Comparison of ENCODE assay signal across 28 cellular contexts in the genomic region with DNA sequence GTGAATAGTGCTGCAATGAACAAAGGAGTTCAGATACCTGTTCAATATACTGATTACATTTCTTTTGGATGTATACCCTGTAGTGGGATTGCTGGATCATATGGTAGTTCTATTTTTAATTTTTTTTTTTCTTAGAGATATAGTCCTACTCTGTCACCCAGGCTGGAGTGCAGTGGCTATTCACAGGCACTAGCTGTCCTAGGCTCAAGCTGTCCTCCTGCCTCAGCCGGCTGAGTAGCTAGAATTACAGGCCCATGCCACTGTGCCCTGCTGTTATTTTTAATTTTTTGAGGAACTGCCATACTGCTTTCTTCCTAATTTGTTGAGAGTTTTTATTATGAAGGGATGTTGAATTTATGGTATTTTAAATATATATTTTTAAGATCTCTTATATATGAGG. TPM values are rescaled to one million over a fixed set of nuclear protein-coding genes. Genes with fewer than 3 reads are reported as not detected.
DNase-seq lines count a peak whose midpoint lies in the region; ATAC-seq and TF ChIP-seq lines count a peak whose summit lies in the region.
"Had no signal": no experiment of that assay in that cellular context is flagged by ENCODE, and none has a peak within 500 bp of the region (broad histone marks: within the 10 kb centered on the region; RNA-seq: fewer than 3 reads in every experiment).

No MANE protein-coding gene starts in this region.

- no peaks in the 10 kb centered on the region for H3K4me1 Mint-ChIP-seq in natural killer cell
- no peaks in the 10 kb centered on the region for H3K4me1 Mint-ChIP-seq in osteocyte (ENCODE audit: unreplicated experiment)
- H3K4me1 Mint-ChIP-seq: CD14-positive monocyte; CD4-positive, alpha-beta memory T cell; CD4-positive, CD25-positive, alpha-beta regulatory T cell; CD8-positive, alpha-beta memory T cell had no signal

- H3K27ac ChIP-seq in left ventricle myocardium inferior (replicated peaks) (peak overlapping the region; percentile 44), psoas muscle (no peak overlapping the region)
- H3K27ac ChIP-seq: BLaER1 had no signal

- H3K4me3 ChIP-seq in left ventricle myocardium inferior (no peak overlapping the region), psoas muscle (no peak overlapping the region)
- H3K4me3 ChIP-seq: BLaER1, GM12878 had no signal

- DNase-seq in Right ventricle myocardium superior (no peak), cardiac septum (ENCODE audit: low spot score) (no peak), left ventricle myocardium inferior (no peak), left ventricle myocardium superior (peak; percentile 43), psoas muscle (no peak), GM20000 (ENCODE audit: low spot score) (no peak), natural killer cell (no peak), osteocyte (ENCODE audit: extremely low spot score, unreplicated experiment) (no peak)
- DNase-seq: 8988T; ACHN; BE2C; C1 segment of cervical spinal cord; CD4-positive, alpha-beta memory T cell; CD4-positive, CD25-positive, alpha-beta regulatory T cell; CD8-positive, alpha-beta memory T cell; COR-L47; DMS 273 treated with DMSO at 0.1 percent for 48 hours; DMS153; DMS53; DMS79; DND-41; EL; GDM1 had no signal

- H3K4me1 ChIP-seq in left ventricle myocardium inferior, result peaks cover 4% of the 10 kb centered on the region
- H3K4me1 ChIP-seq in psoas muscle, result peaks cover 9% of the 10 kb centered on the region
- H3K4me1 ChIP-seq: BE2C, BLaER1 had no signal

- TF ChIP-seq CTCF in left ventricle myocardium inferior (IDR thresholded peaks at IDR 0.05; ENCODE audit: borderline replicate concordance), result peak; percentile 12
- TF ChIP-seq CTCF in psoas muscle (IDR thresholded peaks at IDR 0.05), result no peak
- TF ChIP-seq CTCF in GM20000 (IDR thresholded peaks at IDR 0.05; ENCODE audit: extremely low read depth, missing control alignments), result no peak
- TF ChIP-seq CTCF in natural killer cell (IDR thresholded peaks at IDR 0.05), result no peak
- TF ChIP-seq CTCF in osteocyte (IDR thresholded peaks at IDR 0.05), result no peak

- peak; percentile 87 for ATAC-seq in Right ventricle myocardium superior (ENCODE audit: poor library complexity)
- ATAC-seq in left ventricle myocardium superior, result peak; percentile 92
- peak; percentile 53 to 91 (median 66) for ATAC-seq in psoas muscle
- no peak for ATAC-seq in natural killer cell
- ATAC-seq: GM12878 had no signal

- H3K9me3 Mint-ChIP-seq in natural killer cell, result no peaks in the 10 kb centered on the region
- H3K9me3 Mint-ChIP-seq in osteocyte (ENCODE audit: unreplicated experiment), result no peaks in the 10 kb centered on the region
- H3K9me3 Mint-ChIP-seq: CD8-positive, alpha-beta memory T cell had no signal

- H3K36me3 Mint-ChIP-seq in natural killer cell (no peaks in the 10 kb centered on the region), osteocyte (ENCODE audit: unreplicated experiment) (no peaks in the 10 kb centered on the region)
- H3K36me3 Mint-ChIP-seq: CD14-positive monocyte; CD4-positive, alpha-beta memory T cell; CD4-positive, CD25-positive, alpha-beta regulatory T cell; CD8-positive, alpha-beta memory T cell had no signal

- H3K9me3 ChIP-seq in left ventricle myocardium inferior (replicated peaks), result no peaks in the 10 kb centered on the region
- no peaks in the 10 kb centered on the region for H3K9me3 ChIP-seq in psoas muscle
- H3K9me3 ChIP-seq: BE2C, BLaER1 had no signal

- H3K36me3 ChIP-seq in left ventricle myocardium inferior, result no peaks in the 10 kb centered on the region
- H3K36me3 ChIP-seq in psoas muscle (ENCODE audit: insufficient read depth in 1 of 2, low read depth in 1 of 2), result no peaks in the 10 kb centered on the region
- H3K36me3 ChIP-seq: BE2C, BLaER1 had no signal

- intact Hi-C loops in Right ventricle myocardium superior (cut with DNase I) (no loop called here), cardiac septum (cut with DNase I) (no loop called here), left ventricle myocardium inferior (cut with micrococcal nuclease) (no loop called here), left ventricle myocardium superior (cut with micrococcal nuclease) (no loop called here), psoas muscle (cut with DNase I) (no loop called here), natural killer cell (cut with micrococcal nuclease) (no loop called here)

- no peak overlapping the region for H3K27ac Mint-ChIP-seq in natural killer cell
- no peak overlapping the region for H3K27ac Mint-ChIP-seq in osteocyte (ENCODE audit: unreplicated experiment)
- H3K27ac Mint-ChIP-seq: CD14-positive monocyte; CD4-positive, alpha-beta memory T cell; CD4-positive, CD25-positive, alpha-beta regulatory T cell; CD8-positive, alpha-beta memory T cell had no signal

- H3K27me3 Mint-ChIP-seq in natural killer cell (ENCODE audit: low read depth in 2 of 2) (peaks cover 2 to 8% of the 10 kb centered on the region in 2 donors), osteocyte (ENCODE audit: unreplicated experiment) (peaks cover 4% of the 10 kb centered on the region)

- WGBS in psoas muscle, 3 donors, result 32 to 43% (median 33%) methylated on average over 1 of the region's 1 CpG

- H3K27me3 ChIP-seq in left ventricle myocardium inferior (ENCODE audit: low read depth), result no peaks in the 10 kb centered on the region
- no peaks in the 10 kb centered on the region for H3K27me3 ChIP-seq in psoas muscle (ENCODE audit: insufficient read depth in 3 of 3, low read length in 2 of 3)
- H3K27me3 ChIP-seq: BE2C, BLaER1 had no signal

- H3K4me3 Mint-ChIP-seq in natural killer cell (no peak overlapping the region), osteocyte (ENCODE audit: unreplicated experiment) (no peak overlapping the region)
- H3K4me3 Mint-ChIP-seq: CD14-positive monocyte; CD4-positive, alpha-beta memory T cell; CD4-positive, CD25-positive, alpha-beta regulatory T cell; CD8-positive, alpha-beta memory T cell had no signal

RNA-seq across cellular contexts. Expression of a gene that starts 23.0 kb away (rescaled TPM):
- 35.5 TPM for total RNA-seq in Right ventricle myocardium superior
- 11.3 TPM for total RNA-seq in cardiac septum
- 21.2 TPM for total RNA-seq in left ventricle myocardium inferior
- total RNA-seq in left ventricle myocardium superior, result 26.9 TPM
- total RNA-seq in psoas muscle, result 10 to 100 TPM in 2 of 4 donors, 1 to 10 TPM in 2; 6.1 to 13.5 (median 8.5) TPM
- polyA plus RNA-seq in psoas muscle, result 10 to 100 TPM in 1 of 3 donors, 1 to 10 TPM in 2; 2.7 to 11.7 (median 9.0) TPM
- under 1 TPM in 1 of 3 donors, not detected in 2; 0.49 TPM for total RNA-seq in natural killer cell
- total RNA-seq in osteocyte, result 0.18 and 0.46 TPM in 2 replicates
- total RNA-seq: A673; CD4-positive, alpha-beta memory T cell; CD4-positive, CD25-positive, alpha-beta regulatory T cell; CD8-positive, alpha-beta memory T cell; G401; GM12878 had no signal
- polyA plus RNA-seq: CD4-positive, alpha-beta memory T cell; CD4-positive, CD25-positive, alpha-beta regulatory T cell; CD8-positive, alpha-beta memory T cell; GM12878 had no signal

Comparison
In these comparisons a context has a peak if more than half of its experiments do, and no peak if none do; other contexts are left out.
1. ATAC-seq: peak in Right ventricle myocardium superior (single experiment), left ventricle myocardium superior (single experiment) and psoas muscle (4 of 4); none in natural killer cell (0 of 3).